In genomic region chr9:114969269-114969668, GRCh38 we compare ENCODE assay signal across 32 cellular contexts. TPM values are rescaled to one million over a fixed set of nuclear protein-coding genes. Genes with fewer than 3 reads are reported as not detected.
A peak's percentile ranks its signal among the peaks of the same experiment; 100 is the strongest.
DNase-seq lines count a peak whose midpoint lies in the region; ATAC-seq, FAIRE-seq and TF ChIP-seq lines count a peak whose summit lies in the region.
"Had no signal": no experiment of that assay in that cellular context is flagged by ENCODE, and none has a peak within 500 bp of the region (broad histone marks: within the 10 kb centered on the region; RNA-seq: fewer than 3 reads in every experiment).

No MANE protein-coding gene starts in this region.

- intact Hi-C loops in activated CD8-positive, alpha-beta T cell treated with anti-CD3 and anti-CD28 coated beads for 36 hours (cut with micrococcal nuclease) = loop anchor here (2.0 kb wide), 1 partner anchor 20 kb away; no protein-coding TSS in a partner anchor
- intact Hi-C loops in HCT116 (cut with micrococcal nuclease) (no loop called here), GM12878 (cut with micrococcal nuclease; ENCODE audit: unreplicated experiment) (no loop called here)

- H3K4me3 ChIP-seq in HCT116 (replicated peaks in 1 of 2; ENCODE audit: low read depth in 1 of 2, low read length in 2 of 2) (no peak overlapping the region), GM12878 (no peak overlapping the region), mesendoderm (ENCODE audit: low read length) (no peak overlapping the region)
- H3K4me3 ChIP-seq: gastrocnemius medialis, thoracic aorta had no signal

- H2BK15ac ChIP-seq in mesendoderm (replicated peaks; ENCODE audit: low read depth) = no peak overlapping the region

- RAD21 ChIA-PET in HCT116 (lab: Charles Lee; ENCODE audit: low non-redundant PET in 1 of 2, low total read pairs in 2 of 2, uncharacterized antibody in 2 of 2, unreplicated experiment in 2 of 2) = no interaction called here
- RAD21 ChIA-PET in GM12878 (lab: Charles Lee; ENCODE audit: unreplicated experiment) = interaction anchor here (4.7 kb wide), 1 partner anchor 20 kb away, joined by 28 read pairs; no protein-coding TSS in a partner anchor

- CTCF ChIA-PET in activated CD8-positive, alpha-beta T cell treated with anti-CD3 and anti-CD28 coated beads for 36 hours (lab: Charles Lee) = interaction anchor here (0.7 to 1.8 kb wide), 7 partner anchors 11 to 231 kb away, joined by 3 to 7 read pairs (median 4); no protein-coding TSS in a partner anchor
- CTCF ChIA-PET in activated CD8-positive, alpha-beta T cell treated with anti-CD3 and anti-CD28 coated beads, Interleukin-2, amount 10 ng/mL, durations not matched to agents 7 days and 5 days (lab: Charles Lee) = interaction anchor here (0.8 to 3.6 kb wide), 4 partner anchors 9 to 46 kb away, joined by 3 to 12 read pairs (median 3); no protein-coding TSS in a partner anchor
- CTCF ChIA-PET in HCT116 (lab: Charles Lee) (no interaction called here), GM12878 (lab: Yijun Ruan, JAX) (interaction anchor here (0.9 to 3.2 kb wide), 7 partner anchors 11 to 583 kb away, joined by 3 to 21 read pairs (median 5); no protein-coding TSS in a partner anchor)

- no peaks in the 10 kb centered on the region for H3K36me3 ChIP-seq in HCT116 (ENCODE audit: control insufficient read depth in 1 of 2, insufficient read depth in 2 of 2, low read length in 2 of 2)
- H3K36me3 ChIP-seq in GM12878 (ENCODE audit: control insufficient read depth in 2 of 2, insufficient read depth in 2 of 2, low read length in 1 of 2) = no peaks in the 10 kb centered on the region
- no peaks in the 10 kb centered on the region for H3K36me3 ChIP-seq in mesendoderm (ENCODE audit: control insufficient read depth, insufficient read depth, low read length)
- H3K36me3 ChIP-seq: brain microvascular endothelial cell, gastrocnemius medialis, thoracic aorta, WERI-Rb-1 had no signal

- TF ChIP-seq POLR2A in HCT116 (IDR thresholded peaks at IDR 0.05; ENCODE audit: borderline replicate concordance, extremely low read depth, insufficient read depth, insufficient read length) = no peak
- no peak for TF ChIP-seq POLR2A in GM12878 (IDR thresholded peaks at IDR 0.05; ENCODE audit: low read depth, low read length)

- no peaks in the 10 kb centered on the region for H3K27me3 Mint-ChIP-seq in activated CD8-positive, alpha-beta T cell treated with anti-CD3 and anti-CD28 coated beads for 36 hours
- no peaks in the 10 kb centered on the region for H3K27me3 Mint-ChIP-seq in activated CD8-positive, alpha-beta T cell treated with anti-CD3 and anti-CD28 coated beads, Interleukin-2, amount 10 ng/mL, durations not matched to agents 7 days and 5 days (ENCODE audit: low read depth)

- no peak overlapping the region for H2AK5ac ChIP-seq in mesendoderm (ENCODE audit: low read length)

- H3K36me3 Mint-ChIP-seq in activated CD8-positive, alpha-beta T cell treated with anti-CD3 and anti-CD28 coated beads for 36 hours (ENCODE audit: low read depth) = no peaks in the 10 kb centered on the region
- H3K36me3 Mint-ChIP-seq in activated CD8-positive, alpha-beta T cell treated with anti-CD3 and anti-CD28 coated beads, Interleukin-2, amount 10 ng/mL, durations not matched to agents 7 days and 5 days (ENCODE audit: low read depth) = peaks cover 28% of the 10 kb centered on the region
- H3K36me3 Mint-ChIP-seq: CD8-positive, alpha-beta T cell; immature natural killer cell had no signal

- in situ Hi-C loops in GM12878 (cut with MboI) = no loop called here

- SMC1A ChIA-PET in GM12878 (lab: Charles Lee; ENCODE audit: uncharacterized antibody, unreplicated experiment) = interaction anchor here (0.6 to 4.9 kb wide), 6 partner anchors 9 to 239 kb away, joined by 3 to 46 read pairs (median 4); no protein-coding TSS in a partner anchor

- FAIRE-seq in GM12878 (lab: Jason Lieb, UNC) = no peak
- FAIRE-seq: endothelial cell of umbilical vein, G401.6 had no signal

- no TSS peak for BruUV-seq in HCT116 (replicated peaks; lab: Mats Ljungman, UMichigan)
- no TSS peak for BruUV-seq in GM12878 (replicated peaks; lab: Mats Ljungman, UMichigan)

- H3K4me2 ChIP-seq in HCT116 (ENCODE audit: low read length) = no peak overlapping the region
- no peak overlapping the region for H3K4me2 ChIP-seq in GM12878 (ENCODE audit: control insufficient read depth, insufficient read depth)
- H3K4me2 ChIP-seq in mesendoderm (ENCODE audit: low read length) = no peak overlapping the region

- H3K79me1 ChIP-seq in mesendoderm (ENCODE audit: low read length) = no peaks in the 10 kb centered on the region

- H3K18ac ChIP-seq in mesendoderm (ENCODE audit: low read length) = no peak overlapping the region

- ATAC-seq in activated CD8-positive, alpha-beta T cell treated with anti-CD3 and anti-CD28 coated beads for 36 hours = peak; percentile 18
- no peak for ATAC-seq in activated CD8-positive, alpha-beta T cell treated with anti-CD3 and anti-CD28 coated beads, Interleukin-2, amount 10 ng/mL, durations not matched to agents 7 days and 5 days
- peak; percentile 66 for ATAC-seq in HCT116
- ATAC-seq in GM12878 = peak; percentile 33
- no peak for ATAC-seq in HG03159 (IDR thresholded peaks at IDR 0.05; ENCODE audit: unreplicated experiment)
- ATAC-seq: gastrocnemius medialis had no signal

- H3K27me3 ChIP-seq in HCT116 (ENCODE audit: insufficient read depth, low read length) (no peaks in the 10 kb centered on the region; the same call in 1 of the 2 replicates), GM12878 (replicated peaks in 1 of 2; ENCODE audit: control insufficient read depth in 2 of 2, insufficient read depth in 2 of 2, low read length in 1 of 2) (no peaks in the 10 kb centered on the region; a peak in 1 of 4 replicates), mesendoderm (ENCODE audit: insufficient read depth, low read length, poor library complexity) (no peaks in the 10 kb centered on the region)
- H3K27me3 ChIP-seq: brain microvascular endothelial cell, gastrocnemius medialis had no signal

- H3K4me3 Mint-ChIP-seq in activated CD8-positive, alpha-beta T cell treated with anti-CD3 and anti-CD28 coated beads for 36 hours = no peak overlapping the region
- H3K4me3 Mint-ChIP-seq in activated CD8-positive, alpha-beta T cell treated with anti-CD3 and anti-CD28 coated beads, Interleukin-2, amount 10 ng/mL, durations not matched to agents 7 days and 5 days = no peak overlapping the region
- H3K4me3 Mint-ChIP-seq: activated T-helper 1 cell treated with anti-CD3 and anti-CD28 coated beads, Interleukin-12 subunit alpha, Interleukin-12 subunit beta, Interleukin-2, Interleukin-4 antibody, amounts not matched to agents 30 ng/mL and 10 ng/mL and 1 ng/mL, durations not matched to agents 14 hours and 24 hours and 36 hours; CD8-positive, alpha-beta T cell; IgD-negative memory B cell; immature natural killer cell; nephron progenitor cell had no signal

- whole genome bisulfite sequencing in GM12878 (ENCODE audit: insufficient coverage, insufficient replicate concordance, low lambda C conversion rate, missing lambda C conversion rate) = 0% methylated on average over 1 of the region's 1 CpG
- no CpG with 5 or more reads among the region's 1 CpG for WGBS in mesendoderm (ENCODE audit: extremely low coverage, insufficient coverage, low lambda C conversion rate)

- H3K27ac ChIP-seq in HCT116 (ENCODE audit: low read depth, low read length) (no peak overlapping the region), GM12878 (ENCODE audit: control insufficient read depth, insufficient read depth) (no peak overlapping the region), mesendoderm (ENCODE audit: low read depth, low read length) (no peak overlapping the region)
- H3K27ac ChIP-seq: brain microvascular endothelial cell, gastrocnemius medialis, thoracic aorta, WERI-Rb-1 had no signal

- TF ChIP-seq EP300 in GM12878 (IDR thresholded peaks at IDR 0.05; ENCODE audit: borderline replicate concordance in 1 of 2, control insufficient read depth in 1 of 2, low read depth in 2 of 2, low read length in 2 of 2) = no peak

- H4K5ac ChIP-seq in mesendoderm (ENCODE audit: low read length) = no peak overlapping the region

- peaks cover 2% of the 10 kb centered on the region for H3K9me3 Mint-ChIP-seq in activated CD8-positive, alpha-beta T cell treated with anti-CD3 and anti-CD28 coated beads for 36 hours
- peaks cover 6% of the 10 kb centered on the region for H3K9me3 Mint-ChIP-seq in activated CD8-positive, alpha-beta T cell treated with anti-CD3 and anti-CD28 coated beads, Interleukin-2, amount 10 ng/mL, durations not matched to agents 7 days and 5 days (ENCODE audit: insufficient read depth)
- H3K9me3 Mint-ChIP-seq: CD8-positive, alpha-beta T cell; immature natural killer cell had no signal

- POLR2A ChIA-PET in activated CD8-positive, alpha-beta T cell treated with anti-CD3 and anti-CD28 coated beads for 36 hours (lab: Charles Lee) = interaction anchor here (1.2 to 2.2 kb wide), 3 partner anchors 9 to 39 kb away, joined by 3 to 7 read pairs (median 5); no protein-coding TSS in a partner anchor
- POLR2A ChIA-PET in activated CD8-positive, alpha-beta T cell treated with anti-CD3 and anti-CD28 coated beads, Interleukin-2, amount 10 ng/mL, durations not matched to agents 7 days and 5 days (lab: Charles Lee) = interaction anchor here (1.2 kb wide), 1 partner anchor 20 kb away, joined by 4 read pairs; no protein-coding TSS in a partner anchor
- POLR2A ChIA-PET in HCT116 (lab: Charles Lee) (no interaction called here), GM12878 (lab: Charles Lee) (no interaction called here)

- peaks cover 23% of the 10 kb centered on the region for H3K4me1 Mint-ChIP-seq in activated CD8-positive, alpha-beta T cell treated with anti-CD3 and anti-CD28 coated beads for 36 hours (ENCODE audit: low read depth)
- H3K4me1 Mint-ChIP-seq in activated CD8-positive, alpha-beta T cell treated with anti-CD3 and anti-CD28 coated beads, Interleukin-2, amount 10 ng/mL, durations not matched to agents 7 days and 5 days (ENCODE audit: low read depth) = peaks cover 27% of the 10 kb centered on the region
- H3K4me1 Mint-ChIP-seq: IgD-negative memory B cell, immature natural killer cell, nephron progenitor cell had no signal

- no peak for DNase-seq in activated CD8-positive, alpha-beta T cell treated with anti-CD3 and anti-CD28 coated beads for 36 hours
- DNase-seq in activated CD8-positive, alpha-beta T cell treated with anti-CD3 and anti-CD28 coated beads, Interleukin-2, amount 10 ng/mL, durations not matched to agents 7 days and 5 days = no peak
- no peak for DNase-seq in HCT116 (ENCODE audit: low read depth, low spot score)
- no peak for DNase-seq in GM12878 (ENCODE audit: low read depth, low spot score)
- peak; percentile 28 for DNase-seq in mesendoderm
- DNase-seq in D341Med (ENCODE audit: low spot score) = no peak
- no peak for DNase-seq in NCI-H345 (lab: John Stamatoyannopoulos, UW)
- DNase-seq: activated CD4-positive, alpha-beta T cell treated with anti-CD3 and anti-CD28 coated beads, Interleukin-2, amount 50 U/mL, for 4 hours; activated naive CD4-positive, alpha-beta T cell treated with anti-CD3 and anti-CD28 coated beads, Interleukin-2, amount 50 U/mL, for 16 hours; amniotic stem cell; CD8-positive, alpha-beta T cell; DMS 273 treated with DMSO at 0.1 percent for 48 hours; gastrocnemius medialis; HCEC 1CT; immature natural killer cell; left cardiac atrium; NCI-H1048; NCI-H446 treated with DMSO at 0.1 percent for 48 hours; NCI-H82; nephron progenitor cell; stimulated activated naive CD4-positive, alpha-beta T cell had no signal

- TF ChIP-seq CTCF in activated CD8-positive, alpha-beta T cell treated with anti-CD3 and anti-CD28 coated beads for 36 hours (IDR thresholded peaks at IDR 0.05) = no peak
- no peak for TF ChIP-seq CTCF in HCT116 (IDR thresholded peaks at IDR 0.05 in 2 of 3, conservative IDR thresholded peaks at IDR 0.05 in 1 of 3; ENCODE audit: borderline replicate concordance in 1 of 3, insufficient read depth in 1 of 3, low read depth in 2 of 3, low read length in 2 of 3)
- no peak for TF ChIP-seq CTCF in GM12878 (IDR thresholded peaks at IDR 0.05 in 2 of 3, conservative IDR thresholded peaks at IDR 0.05 in 1 of 3; ENCODE audit: control insufficient read depth in 2 of 3, extremely low read depth in 1 of 3, insufficient read depth in 1 of 3, low read depth in 3 of 3, low read length in 3 of 3)

- H3K79me2 ChIP-seq in HCT116 (ENCODE audit: insufficient read depth, low read length) = no peaks in the 10 kb centered on the region
- H3K79me2 ChIP-seq in GM12878 (ENCODE audit: control insufficient read depth, insufficient read depth, low read length) = no peaks in the 10 kb centered on the region
- no peaks in the 10 kb centered on the region for H3K79me2 ChIP-seq in mesendoderm (ENCODE audit: control insufficient read depth, insufficient read depth, low read length)

- no peak overlapping the region for H3K56ac ChIP-seq in mesendoderm (ENCODE audit: low read length)

- TF ChIP-seq RAD21 in HCT116 (IDR thresholded peaks at IDR 0.05; ENCODE audit: low read depth) (no peak), GM12878 (IDR thresholded peaks at IDR 0.05; ENCODE audit: insufficient read depth, low read depth, low read length) (no peak)

- H3K9me2 ChIP-seq in HCT116 (ENCODE audit: insufficient read depth) = no peaks in the 10 kb centered on the region

- no peaks in the 10 kb centered on the region for H4K20me1 ChIP-seq in HCT116 (ENCODE audit: insufficient read depth)
- H4K20me1 ChIP-seq in GM12878 (ENCODE audit: control insufficient read depth, insufficient read depth) = no peaks in the 10 kb centered on the region; the same call in 1 of the 2 replicates

- H3K4ac ChIP-seq in mesendoderm (ENCODE audit: low read depth, low read length) = no peak overlapping the region

- H3K9me3 ChIP-seq in HCT116 (ENCODE audit: control insufficient read depth in 1 of 2, insufficient read depth in 1 of 2, low read depth in 1 of 2, low read length in 2 of 2) = no peaks in the 10 kb centered on the region
- no peaks in the 10 kb centered on the region for H3K9me3 ChIP-seq in GM12878 (replicated peaks; ENCODE audit: control insufficient read depth, insufficient read depth, low read length)
- H3K9me3 ChIP-seq: gastrocnemius medialis, thoracic aorta had no signal

- H3K4me1 ChIP-seq in HCT116 (ENCODE audit: control insufficient read depth in 1 of 2, insufficient read depth in 2 of 2, low read length in 2 of 2) (no peaks in the 10 kb centered on the region), GM12878 (ENCODE audit: control insufficient read depth, insufficient read depth, low read length) (no peaks in the 10 kb centered on the region), mesendoderm (ENCODE audit: control insufficient read depth, low read depth, low read length) (no peaks in the 10 kb centered on the region)
- H3K4me1 ChIP-seq: gastrocnemius medialis had no signal

- H3K27ac Mint-ChIP-seq in activated CD8-positive, alpha-beta T cell treated with anti-CD3 and anti-CD28 coated beads for 36 hours = no peak overlapping the region
- H3K27ac Mint-ChIP-seq in activated CD8-positive, alpha-beta T cell treated with anti-CD3 and anti-CD28 coated beads, Interleukin-2, amount 10 ng/mL, durations not matched to agents 7 days and 5 days = no peak overlapping the region
- H3K27ac Mint-ChIP-seq: activated T-helper 1 cell treated with anti-CD3 and anti-CD28 coated beads, Interleukin-12 subunit alpha, Interleukin-12 subunit beta, Interleukin-2, Interleukin-4 antibody, amounts not matched to agents 30 ng/mL and 10 ng/mL and 1 ng/mL, durations not matched to agents 14 hours and 24 hours and 36 hours; CD8-positive, alpha-beta T cell; IgD-negative memory B cell; immature natural killer cell; nephron progenitor cell had no signal

- H3K9ac ChIP-seq in HCT116 (ENCODE audit: low read length) (no peak overlapping the region), GM12878 (ENCODE audit: control insufficient read depth, insufficient read depth, low read length) (no peak overlapping the region), mesendoderm (ENCODE audit: low read length) (no peak overlapping the region)

- H3K23ac ChIP-seq in mesendoderm (ENCODE audit: low read length) = no peak overlapping the region

- H2AFZ ChIP-seq in HCT116 (ENCODE audit: low read depth, low read length, poor library complexity, severe bottlenecking) = peak overlapping the region; percentile 77
- H2AFZ ChIP-seq in GM12878 (ENCODE audit: control insufficient read depth, low read depth, low read length) = no peak overlapping the region

- no peak overlapping the region for H2BK120ac ChIP-seq in mesendoderm (ENCODE audit: low read depth, low read length)

- H4K8ac ChIP-seq in mesendoderm (ENCODE audit: low read depth, low read length) = no peak overlapping the region

- H2BK5ac ChIP-seq in mesendoderm (ENCODE audit: low read length) = no peak overlapping the region

RNA-seq across cellular contexts. Expression of gene TNFSF8, which starts 38.9 kb away (rescaled TPM):
- total RNA-seq in activated CD8-positive, alpha-beta T cell treated with anti-CD3 and anti-CD28 coated beads for 36 hours = 10 to 100 TPM; 21.7 to 23.9 TPM
- total RNA-seq in activated CD8-positive, alpha-beta T cell treated with anti-CD3 and anti-CD28 coated beads, Interleukin-2, amount 10 ng/mL, durations not matched to agents 7 days and 5 days = 10 to 100 TPM; 52.6 to 55.3 TPM
- total RNA-seq in HCT116 (2021; ENCODE audit: unreplicated experiment) (not detected), GM12878 (2014; rRNA removed) (not detected in 2 replicates), GM12878 (2014; rRNA removed; fragmentation: Illumina TruSeq; extraction: Trizol) (not detected in 2 replicates), GM12878 (2021) (0.11 and 0.15 TPM in 2 replicates)
- not detected in 2 replicates for polyA plus RNA-seq in HCT116 (2012)
- not detected in 2 replicates for total RNA-seq in GM12878 (2013; cell fraction: nucleolus; rRNA removed)
- not detected for polyA plus RNA-seq in GM12878 (2011; ENCODE audit: low read depth)
- polyA plus RNA-seq in GM12878 (2011; rRNA removed) (0.04 and 0.10 TPM in 2 replicates), GM12878 (2014; fragmentation: Illumina TruSeq; extraction: Trizol) (not detected in 2 replicates), GM12878 (2014; fragmentation: Nextera tagmentation; extraction: Ambion mirVana) (under 1 TPM in 1 of 2 experiments, not detected in 1; 0.29 TPM), GM12878 (2014; rRNA removed) (not detected in 2 replicates), GM12878 (2016; fragmentation: Nextera tagmentation; extraction: Ambion mirVana) (not detected)
- 0.03 and 0.04 TPM in 2 replicates for polyA plus RNA-seq in GM12878 (2011; cell fraction: cytosol; rRNA removed)
- polyA plus RNA-seq in GM12878 (2011; cell fraction: nucleus; rRNA removed) = 0.09 TPM in 1 of 2 replicates, not detected in the other
- polyA plus RNA-seq in GM12878 (2012) = not detected in 2 replicates
- 0.22 TPM in 1 of 2 replicates, not detected in the other for polyA minus RNA-seq in GM12878 (2011; rRNA and poly(A)+ RNA removed)
- not detected in 2 replicates for polyA minus RNA-seq in GM12878 (2011; cell fraction: cytosol; rRNA and poly(A)+ RNA removed)
- not detected in 2 replicates for polyA minus RNA-seq in GM12878 (2011; cell fraction: nucleus; rRNA and poly(A)+ RNA removed)
- polyA plus RNA-seq in mesendoderm (2013, experiment 1 of 2) = not detected
- not detected for polyA plus RNA-seq in mesendoderm (2013, experiment 2 of 2)
- total RNA-seq: endothelial cell of umbilical vein, fibroblast of lung, osteocyte, renal cortical epithelial cell had no signal
- polyA plus RNA-seq: endothelial cell of umbilical vein, fibroblast of lung had no signal

Comparison
In these comparisons a context has a peak if more than half of its experiments do, and no peak if none do; other contexts are left out.
1. ATAC-seq: peak in activated CD8-positive, alpha-beta T cell treated with anti-CD3 and anti-CD28 coated beads for 36 hours (single experiment), HCT116 (single experiment) and GM12878 (single experiment); none in activated CD8-positive, alpha-beta T cell treated with anti-CD3 and anti-CD28 coated beads, Interleukin-2, amount 10 ng/mL, durations not matched to agents 7 days and 5 days (single experiment) and HG03159 (single experiment).
2. RNA of gene TNFSF8, which starts 38.9 kb away (total RNA-seq): 52.6 to 55.3 TPM in activated CD8-positive, alpha-beta T cell treated with anti-CD3 and anti-CD28 coated beads, Interleukin-2, amount 10 ng/mL, durations not matched to agents 7 days and 5 days and 21.7 to 23.9 TPM in activated CD8-positive, alpha-beta T cell treated with anti-CD3 and anti-CD28 coated beads for 36 hours; not detected in HCT116 (single experiment) and 0.11 to 0.15 TPM in GM12878; every median in the first group is over 10 times any median in the second.
3. POLR2A ChIA-PET loops: an anchor here in activated CD8-positive, alpha-beta T cell treated with anti-CD3 and anti-CD28 coated beads for 36 hours (1.2 to 2.2 kb wide) and activated CD8-positive, alpha-beta T cell treated with anti-CD3 and anti-CD28 coated beads, Interleukin-2, amount 10 ng/mL, durations not matched to agents 7 days and 5 days (1.2 kb wide); none called in HCT116 and GM12878.